In the genomic region with DNA sequence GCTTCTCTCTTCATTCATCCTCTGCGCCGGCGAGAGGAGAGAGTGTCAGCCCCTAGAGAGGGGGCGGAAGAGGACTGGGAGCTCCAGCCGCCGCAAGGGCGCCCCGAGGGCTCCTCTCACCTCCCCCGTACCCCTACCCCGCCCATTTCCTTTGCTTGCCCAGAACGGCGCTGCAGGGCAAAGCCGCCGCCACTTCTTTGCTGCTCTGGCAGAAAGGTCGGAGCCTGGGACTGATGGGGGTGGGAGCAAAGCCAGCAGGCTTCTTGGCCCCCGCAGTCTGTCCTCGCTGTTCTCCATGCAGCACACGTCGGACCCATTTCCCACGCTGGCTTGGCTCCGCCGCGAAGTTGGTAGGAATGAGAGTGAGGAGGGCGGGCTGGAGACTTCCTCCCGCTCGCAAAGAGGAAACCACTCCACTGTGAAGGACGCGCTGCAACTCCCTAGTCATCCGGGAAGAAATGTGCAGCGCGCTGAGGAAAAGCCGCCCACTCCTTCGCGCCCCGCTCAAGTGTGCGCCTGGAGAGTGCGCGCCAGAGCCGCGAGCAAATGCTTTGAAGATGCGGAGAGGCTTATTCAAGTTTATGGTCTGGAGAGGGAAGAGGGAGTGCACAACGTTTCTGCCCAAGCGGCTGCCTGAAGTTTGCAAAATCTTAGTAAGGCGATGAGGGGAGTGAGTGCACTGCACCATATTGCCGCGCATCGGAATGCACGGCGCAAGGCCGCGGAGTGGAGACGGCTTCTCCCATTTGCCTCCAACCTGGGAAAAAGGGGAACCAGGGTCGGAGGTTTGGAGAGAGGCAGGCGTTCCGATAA, we compare ENCODE assay signal across 8 cellular contexts. TPM values are rescaled to one million over a fixed set of nuclear protein-coding genes. Genes with fewer than 3 reads are reported as not detected.
A peak's percentile ranks its signal among the peaks of the same experiment; 100 is the strongest.
DNase-seq lines count a peak whose midpoint lies in the region; ATAC-seq, FAIRE-seq and TF ChIP-seq lines count a peak whose summit lies in the region.

No MANE protein-coding gene starts in this region.

- peak; percentile 43 for ATAC-seq in GM21423 (IDR thresholded peaks at IDR 0.05; ENCODE audit: unreplicated experiment)
- no peak for ATAC-seq in HG03469 (IDR thresholded peaks at IDR 0.05; ENCODE audit: unreplicated experiment)
- no peak for ATAC-seq in HG03460 (IDR thresholded peaks at IDR 0.05; ENCODE audit: unreplicated experiment)

- H3K27ac ChIP-seq in kidney (ENCODE audit: low read depth in 2 of 2, low read length in 2 of 2), result no peak overlapping the region
- H3K27ac ChIP-seq in small intestine (ENCODE audit: low read depth in 1 of 2, low read length in 1 of 2), result peak overlapping the region in 1 of 2 donors; percentile 3

- H3K4me3 Mint-ChIP-seq in chondrocyte (ENCODE audit: unreplicated experiment), result peak overlapping the region; percentile 95

- H3K9me3 Mint-ChIP-seq in chondrocyte (ENCODE audit: low read depth), result no peaks in the 10 kb centered on the region

- DNase-seq in CD1c-positive myeloid dendritic cell (ENCODE audit: extremely low spot score) (peak; percentile 36), OCI-M1 (lab: John Stamatoyannopoulos, UW) (peak; percentile 82), chondrocyte (ENCODE audit: low spot score) (peak; percentile 87), kidney (peak; percentile 75), small intestine (peak; percentile 25)

- TF ChIP-seq CTCF in chondrocyte (IDR thresholded peaks at IDR 0.05), result peak; percentile 19
- TF ChIP-seq CTCF in kidney (IDR thresholded peaks at IDR 0.05; ENCODE audit: borderline replicate concordance, extremely low read depth, insufficient read depth), result no peak

- peaks cover 0 to 11% of the 10 kb centered on the region in 2 donors for H3K27me3 ChIP-seq in small intestine (ENCODE audit: control insufficient read depth in 2 of 2, insufficient read depth in 2 of 2, low read length in 2 of 2)

- H3K36me3 ChIP-seq in kidney (ENCODE audit: control insufficient read depth in 1 of 2, insufficient read depth in 2 of 2, low read length in 2 of 2) (no peaks in the 10 kb centered on the region), small intestine (ENCODE audit: control insufficient read depth in 2 of 2, insufficient read depth in 2 of 2, low read length in 2 of 2) (no peaks in the 10 kb centered on the region)

- H3K4me3 ChIP-seq in kidney (ENCODE audit: low read length in 2 of 2), result peak overlapping the region; percentile 52 to 68
- peak overlapping the region; percentile 21 to 54 for H3K4me3 ChIP-seq in small intestine (ENCODE audit: low read depth in 1 of 2, low read length in 2 of 2)

- WGBS in small intestine, 3 donors, result 1 to 4% (median 1%) methylated on average over 52 to 55 of the region's 55 CpGs

- no peak overlapping the region for H3K9ac ChIP-seq in kidney (ENCODE audit: low read length in 2 of 2)

- no peaks in the 10 kb centered on the region for H3K9me3 ChIP-seq in kidney (ENCODE audit: control insufficient read depth in 1 of 2, low read length in 2 of 2)
- H3K9me3 ChIP-seq in small intestine (ENCODE audit: control insufficient read depth, low read depth), result no peaks in the 10 kb centered on the region

- peak overlapping the region; percentile 98 for H3K27ac Mint-ChIP-seq in chondrocyte (ENCODE audit: unreplicated experiment)

- intact Hi-C loops in kidney (cut with DNase I), result no loop called here

- peaks cover 13% of the 10 kb centered on the region for H3K4me1 Mint-ChIP-seq in chondrocyte (ENCODE audit: low read depth)

- peaks cover 6 to 23% of the 10 kb centered on the region in 2 donors for H3K4me1 ChIP-seq in kidney (ENCODE audit: control insufficient read depth in 1 of 2, insufficient read depth in 1 of 2, low read depth in 1 of 2, low read length in 2 of 2)
- H3K4me1 ChIP-seq in small intestine (ENCODE audit: control insufficient read depth in 2 of 2, insufficient read depth in 1 of 2, low read depth in 1 of 2, low read length in 1 of 2), result no peaks in the 10 kb centered on the region

- no peaks in the 10 kb centered on the region for H3K27me3 Mint-ChIP-seq in chondrocyte (ENCODE audit: low read depth)

- peaks cover under 1% of the 10 kb centered on the region for H3K36me3 Mint-ChIP-seq in chondrocyte (ENCODE audit: low read depth)

- FAIRE-seq in kidney (lab: Jason Lieb, UNC), result no peak
- FAIRE-seq in small intestine (lab: Jason Lieb, UNC), result no peak

RNA-seq across cellular contexts. Expression of a gene that starts 2.8 kb away (rescaled TPM):
- total RNA-seq in chondrocyte (70.3 to 141 TPM (median 72.3 TPM) in 3 replicates), kidney (10.2 TPM)
- polyA plus RNA-seq in kidney (ENCODE audit: insufficient read depth, low read depth, low replicate concordance) (1.4 TPM), small intestine (1 to 10 TPM in 1 of 3 donors, under 1 TPM in 2; under 0.01 to 1.9 (median 0.54) TPM)

Comparison
In these comparisons a context has a peak if more than half of its experiments do, and no peak if none do; other contexts are left out.
1. DNase-seq: peak in every context shown above with its lines; median percentile 87 in chondrocyte; 82 in OCI-M1; 75 in kidney; 36 in CD1c-positive myeloid dendritic cell; 25 in small intestine.